Comparison of ENCODE assay signal across 27 cellular contexts in the genomic region with DNA sequence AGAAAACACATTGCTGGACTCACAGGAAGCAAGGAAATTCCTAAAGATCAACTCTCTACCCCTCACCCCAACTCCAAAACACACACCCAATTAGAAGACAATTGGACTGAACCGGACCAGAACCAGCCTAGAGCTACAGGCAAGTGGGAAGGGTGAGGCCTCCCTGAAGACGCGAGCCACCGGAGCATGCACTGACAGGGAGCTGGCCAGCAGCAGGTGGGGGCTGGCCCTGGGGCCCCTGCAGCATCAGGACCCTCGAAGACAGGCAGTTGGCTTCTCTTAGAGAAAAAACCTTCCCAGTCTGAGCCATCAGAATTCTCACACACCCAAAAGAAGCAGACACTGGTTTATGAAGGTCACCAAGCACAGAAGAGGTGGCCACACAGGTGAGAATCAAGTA.
A peak's percentile ranks its signal among the peaks of the same experiment; 100 is the strongest.
DNase-seq lines count a peak whose midpoint lies in the region; ATAC-seq and TF ChIP-seq lines count a peak whose summit lies in the region.
"Had no signal": no experiment of that assay in that cellular context is flagged by ENCODE, and none has a peak within 500 bp of the region (broad histone marks: within the 10 kb centered on the region; RNA-seq: fewer than 3 reads in every experiment).

No MANE protein-coding gene starts in this region.

- no peak overlapping the region for H3K4me3 Mint-ChIP-seq in stimulated activated naive CD8-positive, alpha-beta T cell treated with anti-CD3 and anti-CD28 coated beads, Interleukin-15, amount 100 ng/mL, for 72 hours
- H3K4me3 Mint-ChIP-seq: CD4-positive, alpha-beta memory T cell had no signal

- TF ChIP-seq CTCF in right atrium auricular region (IDR thresholded peaks at IDR 0.05) (no peak), stomach (IDR thresholded peaks at IDR 0.05) (no peak)

- WGBS in stomach, 5 donors = 61 to 91% (median 84%) methylated on average over 5 of the region's 5 CpGs

- intact Hi-C loops in left cardiac atrium (cut with DNase I) = no loop called here
- intact Hi-C loops in stomach (cut with DNase I; ENCODE audit: low total_unique reads) = no loop called here

- no peak for TF ChIP-seq POLR2A in stomach (IDR thresholded peaks at IDR 0.05)

- H3K4me3 ChIP-seq in right atrium auricular region (no peak overlapping the region), stomach (no peak overlapping the region)
- H3K4me3 ChIP-seq: A549, GM12878, MG63, SJSA1 had no signal

- no peak for ATAC-seq in left cardiac atrium
- no peak for ATAC-seq in stimulated activated naive CD8-positive, alpha-beta T cell treated with anti-CD3 and anti-CD28 coated beads, Interleukin-15, amount 100 ng/mL, for 72 hours
- ATAC-seq: A549, GM12878 had no signal

- H3K9me3 Mint-ChIP-seq in stimulated activated naive CD8-positive, alpha-beta T cell treated with anti-CD3 and anti-CD28 coated beads, Interleukin-15, amount 100 ng/mL, for 72 hours = peaks cover 9 to 38% of the 10 kb centered on the region in 2 donors

- no peaks in the 10 kb centered on the region for H3K27me3 ChIP-seq in right atrium auricular region
- H3K27me3 ChIP-seq in stomach = no peaks in the 10 kb centered on the region
- H3K27me3 ChIP-seq: MG63, SJSA1 had no signal

- no peak overlapping the region for H3K27ac Mint-ChIP-seq in stimulated activated naive CD8-positive, alpha-beta T cell treated with anti-CD3 and anti-CD28 coated beads, Interleukin-15, amount 100 ng/mL, for 72 hours
- H3K27ac Mint-ChIP-seq: CD4-positive, alpha-beta memory T cell had no signal

- H3K9me3 ChIP-seq in right atrium auricular region (peaks cover 0 to 12% of the 10 kb centered on the region in 2 donors), stomach (peaks cover 0 to 33% (median 22%) of the 10 kb centered on the region in 4 donors)
- H3K9me3 ChIP-seq: MG63, SJSA1 had no signal

- peaks cover 8% of the 10 kb centered on the region for H3K27me3 Mint-ChIP-seq in stimulated activated naive CD8-positive, alpha-beta T cell treated with anti-CD3 and anti-CD28 coated beads, Interleukin-15, amount 100 ng/mL, for 72 hours

- peak; percentile 30 for DNase-seq in right atrium auricular region (ENCODE audit: low spot score)
- no peak for DNase-seq in left cardiac atrium
- peak; percentile 47 for DNase-seq in mesenteric fat pad (ENCODE audit: low spot score)
- peak; percentile 14 for DNase-seq in stomach
- no peak for DNase-seq in stimulated activated naive CD8-positive, alpha-beta T cell treated with anti-CD3 and anti-CD28 coated beads, Interleukin-15, amount 100 ng/mL, for 72 hours
- no peak for DNase-seq in LoVo (ENCODE audit: low spot score)
- no peak for DNase-seq in NCI-H187 treated with DMSO at 0.1 percent for 48 hours (lab: John Stamatoyannopoulos, UW)
- DNase-seq: C1 segment of cervical spinal cord; CD4-positive, alpha-beta memory T cell; COR-L47; DMS79; EL; GDM1; HCEC 1CT; KBM-7; MG63; NCI-H1694; NCI-H2081 treated with DMSO at 0.1 percent for 48 hours; NCI-H2171; NCI-H226; NCI-H510A; NCI-H69; Right ventricle myocardium superior; RPMI8226 had no signal

- no peaks in the 10 kb centered on the region for H3K4me1 Mint-ChIP-seq in stimulated activated naive CD8-positive, alpha-beta T cell treated with anti-CD3 and anti-CD28 coated beads, Interleukin-15, amount 100 ng/mL, for 72 hours
- H3K4me1 Mint-ChIP-seq: CD4-positive, alpha-beta memory T cell had no signal

- H3K27ac ChIP-seq in right atrium auricular region = no peak overlapping the region
- H3K27ac ChIP-seq in stomach = no peak overlapping the region
- H3K27ac ChIP-seq: A549, SJSA1 had no signal

- H3K36me3 ChIP-seq in right atrium auricular region (no peaks in the 10 kb centered on the region), stomach (no peaks in the 10 kb centered on the region)
- H3K36me3 ChIP-seq: MG63, SJSA1 had no signal

- no peak for TF ChIP-seq EP300 in stomach (IDR thresholded peaks at IDR 0.05)

- H3K4me1 ChIP-seq in right atrium auricular region = no peaks in the 10 kb centered on the region
- H3K4me1 ChIP-seq in stomach = no peaks in the 10 kb centered on the region
- H3K4me1 ChIP-seq: A549, SJSA1 had no signal

Comparison
In these comparisons a context has a peak if more than half of its experiments do, and no peak if none do; other contexts are left out.
1. DNase-seq: peak in right atrium auricular region (single experiment), mesenteric fat pad (single experiment) and stomach (single experiment); none in left cardiac atrium (single experiment), stimulated activated naive CD8-positive, alpha-beta T cell treated with anti-CD3 and anti-CD28 coated beads, Interleukin-15, amount 100 ng/mL, for 72 hours (0 of 2), LoVo (single experiment) and NCI-H187 treated with DMSO at 0.1 percent for 48 hours (single experiment).